In the genomic region with DNA sequence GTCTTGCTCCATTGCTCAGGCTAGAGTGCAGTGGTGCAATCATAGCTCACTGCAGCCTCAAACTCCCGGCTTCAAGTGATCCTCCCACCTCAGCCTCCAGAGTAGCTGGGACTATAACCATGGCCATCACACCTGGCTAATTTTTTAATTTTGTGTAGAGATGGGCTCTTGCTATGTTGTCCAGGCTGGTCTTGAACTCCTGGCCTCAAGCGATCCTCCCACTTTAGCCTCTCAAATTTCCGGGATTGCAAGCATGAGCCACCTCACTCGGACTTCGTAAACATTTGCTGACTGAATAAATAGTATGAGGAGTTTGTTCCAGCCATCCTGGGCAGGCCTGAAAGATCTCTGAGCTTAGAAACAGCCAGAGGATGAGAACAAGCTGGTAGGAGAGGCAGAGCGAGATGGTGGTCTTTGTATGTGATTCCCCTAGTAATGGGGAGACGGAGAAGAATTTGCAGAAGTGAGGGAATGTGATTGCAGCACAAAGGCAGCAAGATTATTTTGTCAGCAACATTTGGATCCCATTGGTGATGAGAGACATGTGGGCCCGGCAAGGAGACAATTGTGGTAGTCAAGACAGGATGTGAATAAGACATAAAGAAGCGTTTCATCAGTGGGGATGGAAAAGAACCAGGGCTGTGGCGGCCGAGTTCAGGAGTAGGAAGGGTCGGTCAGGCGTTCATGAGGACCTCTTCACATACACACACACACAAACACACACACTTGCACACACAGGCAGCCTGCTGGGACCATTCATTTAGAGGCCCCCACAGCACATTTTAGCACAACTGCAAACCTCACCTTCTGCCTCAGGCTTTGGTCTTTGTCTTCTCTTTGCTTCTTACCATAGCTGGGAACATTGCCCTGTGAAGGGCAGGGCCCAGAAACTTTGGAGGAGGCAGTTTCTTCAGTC, we compare ENCODE assay signal across 11 cellular contexts.
DNase-seq lines count a peak whose midpoint lies in the region; ATAC-seq, FAIRE-seq and TF ChIP-seq lines count a peak whose summit lies in the region.
"Had no signal": no experiment of that assay in that cellular context is flagged by ENCODE, and none has a peak within 500 bp of the region (broad histone marks: within the 10 kb centered on the region; RNA-seq: fewer than 3 reads in every experiment).

No MANE protein-coding gene starts in this region.

- FAIRE-seq in HepG2 (lab: Jason Lieb, UNC), result no peak

- no peaks in the 10 kb centered on the region for H3K36me3 ChIP-seq in endodermal cell (ENCODE audit: control insufficient read depth, insufficient read depth, low read length)
- no peaks in the 10 kb centered on the region for H3K36me3 ChIP-seq in HepG2 (replicated peaks in 1 of 2; ENCODE audit: control insufficient read depth in 1 of 2, insufficient read depth in 2 of 2, low read length in 2 of 2)
- H3K36me3 ChIP-seq in stomach smooth muscle (ENCODE audit: control insufficient read depth in 2 of 2, insufficient read depth in 2 of 2, low read length in 2 of 2), result no peaks in the 10 kb centered on the region
- H3K36me3 ChIP-seq: neural progenitor cell had no signal

- TF ChIP-seq EP300 in HepG2 (IDR thresholded peaks at IDR 0.05; ENCODE audit: low read depth in 2 of 2, low read length in 2 of 2) (no peak), HepG2 (CRISPR knock-in tag; IDR thresholded peaks at IDR 0.05; ENCODE audit: borderline replicate concordance) (no peak)

- no peak overlapping the region for H3K4me3 ChIP-seq in endodermal cell (ENCODE audit: low read length)
- H3K4me3 ChIP-seq in HepG2 (replicated peaks in 1 of 3; ENCODE audit: insufficient read depth in 1 of 3, low read depth in 2 of 3, low read length in 3 of 3), result no peak overlapping the region; a peak in 1 of 6 replicates
- no peak overlapping the region for H3K4me3 ChIP-seq in stomach smooth muscle (ENCODE audit: low read length in 2 of 2)
- H3K4me3 ChIP-seq: neural progenitor cell had no signal

- no peaks in the 10 kb centered on the region for H4K20me1 ChIP-seq in HepG2 (ENCODE audit: insufficient read depth, low read length)

- no peaks in the 10 kb centered on the region for H3K4me1 ChIP-seq in endodermal cell (ENCODE audit: control insufficient read depth, insufficient read depth, low read length)
- peaks cover 55% of the 10 kb centered on the region for H3K4me1 ChIP-seq in HepG2 (ENCODE audit: insufficient read depth, low read length)
- H3K4me1 ChIP-seq in stomach smooth muscle (ENCODE audit: control insufficient read depth, insufficient read depth, low read length), result peaks cover 57% of the 10 kb centered on the region

- no peak overlapping the region for H3K9ac ChIP-seq in endodermal cell (ENCODE audit: extremely low read depth, low read length, poor library complexity, severe bottlenecking)
- H3K9ac ChIP-seq in HepG2 (ENCODE audit: insufficient read depth, low read depth, low read length), result no peak overlapping the region
- H3K9ac ChIP-seq in stomach smooth muscle (ENCODE audit: low read length in 2 of 2), result peak overlapping the region; percentile 8 to 51
- H3K9ac ChIP-seq: neural progenitor cell had no signal

- no peak for TF ChIP-seq RAD21 in HepG2 (CRISPR knock-in tag; IDR thresholded peaks at IDR 0.05)

- ATAC-seq in HepG2, result no peak
- ATAC-seq in GM18873 (IDR thresholded peaks at IDR 0.05; ENCODE audit: low FRiP score, unreplicated experiment), result no peak
- ATAC-seq in GM19035 (IDR thresholded peaks at IDR 0.05; ENCODE audit: unreplicated experiment), result no peak
- ATAC-seq in left colon, result no peak

- H3K27ac Mint-ChIP-seq in endodermal cell, result no peak overlapping the region

- peak overlapping the region; percentile 42 for H3K27ac ChIP-seq in endodermal cell (ENCODE audit: low read depth, low read length)
- no peak overlapping the region for H3K27ac ChIP-seq in HepG2 (ENCODE audit: extremely low read length, insufficient read depth, low read length)
- H3K27ac ChIP-seq in stomach smooth muscle (ENCODE audit: low read length), result peak overlapping the region; percentile 82
- H3K27ac ChIP-seq: neural progenitor cell had no signal

- H3K79me2 ChIP-seq in HepG2 (ENCODE audit: insufficient read depth, low read length), result no peaks in the 10 kb centered on the region

- H3K4me1 Mint-ChIP-seq in endodermal cell, result peaks cover 12% of the 10 kb centered on the region

- intact Hi-C loops in HepG2 (cut with micrococcal nuclease; ENCODE audit: unreplicated experiment) (no loop called here), left colon (cut with DNase I, micrococcal nuclease) (no loop called here)

- H3K36me3 Mint-ChIP-seq in endodermal cell (ENCODE audit: low read depth), result no peaks in the 10 kb centered on the region

- H3K27me3 ChIP-seq in endodermal cell (ENCODE audit: control insufficient read depth, insufficient read depth, low read length, poor library complexity, severe bottlenecking), result no peaks in the 10 kb centered on the region
- H3K27me3 ChIP-seq in HepG2 (ENCODE audit: control insufficient read depth in 1 of 2, insufficient read depth in 2 of 2, low read length in 2 of 2), result no peaks in the 10 kb centered on the region
- no peaks in the 10 kb centered on the region for H3K27me3 ChIP-seq in stomach smooth muscle (ENCODE audit: control insufficient read depth in 1 of 2, insufficient read depth in 2 of 2, low read length in 2 of 2)
- H3K27me3 ChIP-seq: neural progenitor cell had no signal

- peak; percentile 41 for DNase-seq in HCEC 1CT
- peak; percentile 36 for DNase-seq in endodermal cell
- no peak for DNase-seq in HepG2 (ENCODE audit: low spot score)
- no peak for DNase-seq in left colon
- no peak for DNase-seq in T1000 (lab: John Stamatoyannopoulos, UW)
- DNase-seq: activated gamma-delta T cell, NCI-H2081 treated with DMSO at 0.1 percent for 48 hours had no signal

- H3K4me2 ChIP-seq in HepG2 (ENCODE audit: low read depth, low read length), result peak overlapping the region; percentile 48; the same call in 1 of the 2 replicates
- H3K4me2 ChIP-seq: neural progenitor cell had no signal

- CTCF ChIA-PET in HepG2 (lab: Yijun Ruan, JAX; ENCODE audit: low intra/inter-chr PET ratio, low total read pairs), result no interaction called here

- 91 to 94% methylated on average over 8 to 13 of the region's 13 CpGs for WGBS in endodermal cell (ENCODE audit: insufficient coverage in 1 of 2, insufficient read length in 1 of 2), 2 experiments
- 69% methylated on average over 11 of the region's 13 CpGs for WGBS in HepG2 (ENCODE audit: low lambda C conversion rate)

- TF ChIP-seq POLR2A in HepG2 (IDR thresholded peaks at IDR 0.05; ENCODE audit: insufficient read depth in 1 of 2, low read depth in 2 of 2, low read length in 2 of 2), result no peak

- no peak overlapping the region for H3K4me3 Mint-ChIP-seq in endodermal cell
- H3K4me3 Mint-ChIP-seq: neural progenitor cell had no signal

- no peak for TF ChIP-seq CTCF in endodermal cell (conservative IDR thresholded peaks at IDR 0.05)
- TF ChIP-seq CTCF in HepG2 (CRISPR knock-in tag; IDR thresholded peaks at IDR 0.05), result no peak

- H2AFZ ChIP-seq in HepG2 (ENCODE audit: low read length), result no peak overlapping the region
- H2AFZ ChIP-seq: neural progenitor cell had no signal

- no TSS peak for BruUV-seq in HepG2 (replicated peaks; lab: Mats Ljungman, UMichigan)

- POLR2A ChIA-PET in HepG2 (lab: Yijun Ruan, JAX), result interaction anchor here (1.1 to 1.5 kb wide), 3 partner anchors 19 to 156 kb away, joined by 3 to 4 read pairs (median 3); partner anchors contain the start of gene ZFP36L1

- in situ Hi-C loops in HepG2 (cut with HindIII; ENCODE audit: extremely low pct_ligation_motif_present, low pct_unique_long_range_greater_than_20kb), result no loop called here

- peaks cover 17% of the 10 kb centered on the region for H3K9me3 ChIP-seq in endodermal cell (ENCODE audit: control insufficient read depth, low read length)
- peaks cover 15% of the 10 kb centered on the region for H3K9me3 ChIP-seq in HepG2 (ENCODE audit: low read length)
- H3K9me3 ChIP-seq in stomach smooth muscle (ENCODE audit: control insufficient read depth in 2 of 2, low read length in 2 of 2), result peaks cover 0 to 2% of the 10 kb centered on the region in 2 donors

- H3K27me3 Mint-ChIP-seq in endodermal cell (ENCODE audit: insufficient read depth), result peaks cover 3% of the 10 kb centered on the region

- H3K9me3 Mint-ChIP-seq in endodermal cell, result peaks cover 15% of the 10 kb centered on the region

TF ChIP-seq in HepG2, 621 proteins besides CTCF, POLR2A, EP300 and RAD21 (continues in another document):
- TF ChIP-seq ZNF121 (CRISPR knock-in tag; IDR thresholded peaks at IDR 0.05) (peak; percentile 91), ZFP36 (IDR thresholded peaks at IDR 0.05; ENCODE audit: borderline replicate concordance, low read depth, low read length, partially characterized antibody) (no peak), ZNF263 (CRISPR knock-in tag; IDR thresholded peaks at IDR 0.05) (no peak), TBP (CRISPR knock-in tag; IDR thresholded peaks at IDR 0.05) (no peak), ZNF577 (CRISPR knock-in tag; IDR thresholded peaks at IDR 0.05; ENCODE audit: borderline replicate concordance, low read depth) (no peak), SIX4 (CRISPR knock-in tag; IDR thresholded peaks at IDR 0.05) (no peak), MBNL3 (CRISPR knock-in tag; conservative IDR thresholded peaks at IDR 0.05) (no peak)
- TF ChIP-seq, protein P1, sequence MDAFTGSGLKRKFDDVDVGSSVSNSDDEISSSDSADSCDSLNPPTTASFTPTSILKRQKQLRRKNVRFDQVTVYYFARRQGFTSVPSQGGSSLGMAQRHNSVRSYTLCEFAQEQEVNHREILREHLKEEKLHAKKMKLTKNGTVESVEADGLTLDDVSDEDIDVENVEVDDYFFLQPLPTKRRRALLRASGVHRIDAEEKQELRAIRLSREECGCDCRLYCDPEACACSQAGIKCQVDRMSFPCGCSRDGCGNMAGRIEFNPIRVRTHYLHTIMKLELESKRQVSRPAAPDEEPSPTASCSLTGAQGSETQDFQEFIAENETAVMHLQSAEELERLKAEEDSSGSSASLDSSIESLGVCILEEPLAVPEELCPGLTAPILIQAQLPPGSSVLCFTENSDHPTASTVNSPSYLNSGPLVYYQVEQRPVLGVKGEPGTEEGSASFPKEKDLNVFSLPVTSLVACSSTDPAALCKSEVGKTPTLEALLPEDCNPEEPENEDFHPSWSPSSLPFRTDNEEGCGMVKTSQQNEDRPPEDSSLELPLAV (CRISPR knock-in tag; conservative IDR thresholded peaks at IDR 0.05; ENCODE audit: low read depth), result no peak
- TF ChIP-seq, protein P2, sequence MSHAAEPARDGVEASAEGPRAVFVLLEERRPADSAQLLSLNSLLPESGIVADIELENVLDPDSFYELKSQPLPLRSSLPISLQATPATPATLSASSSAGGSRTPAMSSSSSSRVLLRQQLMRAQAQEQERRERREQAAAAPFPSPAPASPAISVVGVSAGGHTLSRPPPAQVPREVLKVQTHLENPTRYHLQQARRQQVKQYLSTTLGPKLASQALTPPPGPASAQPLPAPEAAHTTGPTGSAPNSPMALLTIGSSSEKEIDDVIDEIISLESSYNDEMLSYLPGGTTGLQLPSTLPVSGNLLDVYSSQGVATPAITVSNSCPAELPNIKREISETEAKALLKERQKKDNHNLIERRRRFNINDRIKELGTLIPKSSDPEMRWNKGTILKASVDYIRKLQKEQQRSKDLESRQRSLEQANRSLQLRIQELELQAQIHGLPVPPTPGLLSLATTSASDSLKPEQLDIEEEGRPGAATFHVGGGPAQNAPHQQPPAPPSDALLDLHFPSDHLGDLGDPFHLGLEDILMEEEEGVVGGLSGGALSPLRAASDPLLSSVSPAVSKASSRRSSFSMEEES (CRISPR knock-in tag; IDR thresholded peaks at IDR 0.05), result no peak

Comparison
In these comparisons a context has a peak if more than half of its experiments do, and no peak if none do; other contexts are left out.
1. DNase-seq: peak in HCEC 1CT (single experiment) and endodermal cell (single experiment); none in HepG2 (single experiment), left colon (0 of 2) and T1000 (single experiment).
2. H3K9ac ChIP-seq: peak in stomach smooth muscle (2 of 2); none in endodermal cell (single experiment) and HepG2 (single experiment).